In the genomic region with DNA sequence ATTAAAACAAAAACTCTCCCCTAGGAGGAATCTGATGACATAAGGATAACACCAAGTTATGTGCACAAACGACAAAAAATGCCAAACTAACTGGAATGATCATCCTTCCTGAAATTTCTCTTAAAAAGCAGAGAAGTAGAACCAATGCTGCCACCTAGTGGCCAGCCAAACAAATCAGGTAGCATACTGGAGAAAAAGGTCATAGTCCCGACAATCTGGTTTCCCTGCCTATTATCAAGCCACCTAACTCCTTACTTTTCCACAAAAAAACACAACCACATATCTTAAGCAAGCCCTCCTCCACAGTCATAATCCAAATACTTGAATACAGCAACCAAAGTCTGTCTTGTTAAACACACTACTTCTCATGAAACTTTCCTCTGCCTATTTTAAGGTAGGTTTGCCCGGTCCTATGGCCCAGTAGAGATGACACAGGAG, we compare ENCODE assay signal across 1 cellular context.
TF ChIP-seq lines count a peak whose summit lies in the region.

No MANE protein-coding gene starts in this region.

TF ChIP-seq in K562, 482 proteins besides CTCF, POLR2A, EP300 and RAD21:
- TF ChIP-seq CEBPG (CRISPR knock-in tag; IDR thresholded peaks at IDR 0.05) = no peak
- TF ChIP-seq CEBPG (tag; conservative IDR thresholded peaks at IDR 0.05 in 1 of 2, IDR thresholded peaks at IDR 0.05 in 1 of 2) = no peak
- peak; percentile 85 for TF ChIP-seq HDGF (IDR thresholded peaks at IDR 0.05)
- no peak for TF ChIP-seq ZNF174 (CRISPR knock-in tag; IDR thresholded peaks at IDR 0.05)
- no peak for TF ChIP-seq CHD4 (IDR thresholded peaks at IDR 0.05; ENCODE audit: insufficient read depth, insufficient replicate concordance, low read depth, low read length, poor library complexity, severe bottlenecking)
- no peak for TF ChIP-seq MTA3 (IDR thresholded peaks at IDR 0.05; ENCODE audit: borderline replicate concordance)
- TF ChIP-seq, protein P1, sequence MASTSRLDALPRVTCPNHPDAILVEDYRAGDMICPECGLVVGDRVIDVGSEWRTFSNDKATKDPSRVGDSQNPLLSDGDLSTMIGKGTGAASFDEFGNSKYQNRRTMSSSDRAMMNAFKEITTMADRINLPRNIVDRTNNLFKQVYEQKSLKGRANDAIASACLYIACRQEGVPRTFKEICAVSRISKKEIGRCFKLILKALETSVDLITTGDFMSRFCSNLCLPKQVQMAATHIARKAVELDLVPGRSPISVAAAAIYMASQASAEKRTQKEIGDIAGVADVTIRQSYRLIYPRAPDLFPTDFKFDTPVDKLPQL (IDR thresholded peaks at IDR 0.05; ENCODE audit: extremely low read depth, insufficient read length) = no peak
- no peak for TF ChIP-seq CHD1 (IDR thresholded peaks at IDR 0.05; ENCODE audit: low read length)
- no peak for TF ChIP-seq CBX5 (IDR thresholded peaks at IDR 0.05; ENCODE audit: borderline replicate concordance, low read depth)
- TF ChIP-seq RBM17 (IDR thresholded peaks at IDR 0.05; ENCODE audit: borderline replicate concordance, low read depth, low read length) = no peak
- TF ChIP-seq RCOR1 (IDR thresholded peaks at IDR 0.05; ENCODE audit: borderline replicate concordance in 1 of 2, low read depth in 2 of 2, low read length in 2 of 2) = 0 out of 4 replicates have a peak, but pooled peaks of 1 of the 2 experiments have one; percentile 31
- TF ChIP-seq CHD2 (IDR thresholded peaks at IDR 0.05; ENCODE audit: low read depth, low read length) = no peak
- TF ChIP-seq ZNF778 (CRISPR knock-in tag; IDR thresholded peaks at IDR 0.05) = 0 out of 2 replicates have a peak, but pooled peaks have one; percentile 32
- no peak for TF ChIP-seq TSC22D4 (tag; IDR thresholded peaks at IDR 0.05)
- TF ChIP-seq SETDB1 (IDR thresholded peaks at IDR 0.05; ENCODE audit: low read length) = no peak
- no peak for TF ChIP-seq EZH2 (IDR thresholded peaks at IDR 0.05; ENCODE audit: borderline replicate concordance, low read depth, low read length)
- TF ChIP-seq ZNF316 (IDR thresholded peaks at IDR 0.05) = 0 out of 2 replicates have a peak, but pooled peaks have one; percentile 4
- TF ChIP-seq HEY1 (CRISPR knock-in tag; IDR thresholded peaks at IDR 0.05; ENCODE audit: borderline replicate concordance) = no peak
- TF ChIP-seq, protein P2, sequence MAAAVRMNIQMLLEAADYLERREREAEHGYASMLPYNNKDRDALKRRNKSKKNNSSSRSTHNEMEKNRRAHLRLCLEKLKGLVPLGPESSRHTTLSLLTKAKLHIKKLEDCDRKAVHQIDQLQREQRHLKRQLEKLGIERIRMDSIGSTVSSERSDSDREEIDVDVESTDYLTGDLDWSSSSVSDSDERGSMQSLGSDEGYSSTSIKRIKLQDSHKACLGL (CRISPR knock-in tag; IDR thresholded peaks at IDR 0.05; ENCODE audit: borderline replicate concordance, poor library complexity, severe bottlenecking) = no peak
- TF ChIP-seq, protein P3, sequence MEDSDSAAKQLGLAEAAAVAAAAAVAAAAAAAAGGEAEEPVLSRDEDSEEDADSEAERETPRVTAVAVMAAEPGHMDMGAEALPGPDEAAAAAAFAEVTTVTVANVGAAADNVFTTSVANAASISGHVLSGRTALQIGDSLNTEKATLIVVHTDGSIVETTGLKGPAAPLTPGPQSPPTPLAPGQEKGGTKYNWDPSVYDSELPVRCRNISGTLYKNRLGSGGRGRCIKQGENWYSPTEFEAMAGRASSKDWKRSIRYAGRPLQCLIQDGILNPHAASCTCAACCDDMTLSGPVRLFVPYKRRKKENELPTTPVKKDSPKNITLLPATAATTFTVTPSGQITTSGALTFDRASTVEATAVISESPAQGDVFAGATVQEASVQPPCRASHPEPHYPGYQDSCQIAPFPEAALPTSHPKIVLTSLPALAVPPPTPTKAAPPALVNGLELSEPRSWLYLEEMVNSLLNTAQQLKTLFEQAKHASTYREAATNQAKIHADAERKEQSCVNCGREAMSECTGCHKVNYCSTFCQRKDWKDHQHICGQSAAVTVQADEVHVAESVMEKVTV (CRISPR knock-in tag; IDR thresholded peaks at IDR 0.05) = peak; percentile 74
- TF ChIP-seq, protein P4, sequence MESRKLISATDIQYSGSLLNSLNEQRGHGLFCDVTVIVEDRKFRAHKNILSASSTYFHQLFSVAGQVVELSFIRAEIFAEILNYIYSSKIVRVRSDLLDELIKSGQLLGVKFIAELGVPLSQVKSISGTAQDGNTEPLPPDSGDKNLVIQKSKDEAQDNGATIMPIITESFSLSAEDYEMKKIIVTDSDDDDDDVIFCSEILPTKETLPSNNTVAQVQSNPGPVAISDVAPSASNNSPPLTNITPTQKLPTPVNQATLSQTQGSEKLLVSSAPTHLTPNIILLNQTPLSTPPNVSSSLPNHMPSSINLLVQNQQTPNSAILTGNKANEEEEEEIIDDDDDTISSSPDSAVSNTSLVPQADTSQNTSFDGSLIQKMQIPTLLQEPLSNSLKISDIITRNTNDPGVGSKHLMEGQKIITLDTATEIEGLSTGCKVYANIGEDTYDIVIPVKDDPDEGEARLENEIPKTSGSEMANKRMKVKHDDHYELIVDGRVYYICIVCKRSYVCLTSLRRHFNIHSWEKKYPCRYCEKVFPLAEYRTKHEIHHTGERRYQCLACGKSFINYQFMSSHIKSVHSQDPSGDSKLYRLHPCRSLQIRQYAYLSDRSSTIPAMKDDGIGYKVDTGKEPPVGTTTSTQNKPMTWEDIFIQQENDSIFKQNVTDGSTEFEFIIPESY (CRISPR knock-in tag; IDR thresholded peaks at IDR 0.05) = no peak
- TF ChIP-seq, protein P5, sequence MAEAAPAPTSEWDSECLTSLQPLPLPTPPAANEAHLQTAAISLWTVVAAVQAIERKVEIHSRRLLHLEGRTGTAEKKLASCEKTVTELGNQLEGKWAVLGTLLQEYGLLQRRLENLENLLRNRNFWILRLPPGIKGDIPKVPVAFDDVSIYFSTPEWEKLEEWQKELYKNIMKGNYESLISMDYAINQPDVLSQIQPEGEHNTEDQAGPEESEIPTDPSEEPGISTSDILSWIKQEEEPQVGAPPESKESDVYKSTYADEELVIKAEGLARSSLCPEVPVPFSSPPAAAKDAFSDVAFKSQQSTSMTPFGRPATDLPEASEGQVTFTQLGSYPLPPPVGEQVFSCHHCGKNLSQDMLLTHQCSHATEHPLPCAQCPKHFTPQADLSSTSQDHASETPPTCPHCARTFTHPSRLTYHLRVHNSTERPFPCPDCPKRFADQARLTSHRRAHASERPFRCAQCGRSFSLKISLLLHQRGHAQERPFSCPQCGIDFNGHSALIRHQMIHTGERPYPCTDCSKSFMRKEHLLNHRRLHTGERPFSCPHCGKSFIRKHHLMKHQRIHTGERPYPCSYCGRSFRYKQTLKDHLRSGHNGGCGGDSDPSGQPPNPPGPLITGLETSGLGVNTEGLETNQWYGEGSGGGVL (CRISPR knock-in tag; IDR thresholded peaks at IDR 0.05) = no peak
- TF ChIP-seq, protein P6, sequence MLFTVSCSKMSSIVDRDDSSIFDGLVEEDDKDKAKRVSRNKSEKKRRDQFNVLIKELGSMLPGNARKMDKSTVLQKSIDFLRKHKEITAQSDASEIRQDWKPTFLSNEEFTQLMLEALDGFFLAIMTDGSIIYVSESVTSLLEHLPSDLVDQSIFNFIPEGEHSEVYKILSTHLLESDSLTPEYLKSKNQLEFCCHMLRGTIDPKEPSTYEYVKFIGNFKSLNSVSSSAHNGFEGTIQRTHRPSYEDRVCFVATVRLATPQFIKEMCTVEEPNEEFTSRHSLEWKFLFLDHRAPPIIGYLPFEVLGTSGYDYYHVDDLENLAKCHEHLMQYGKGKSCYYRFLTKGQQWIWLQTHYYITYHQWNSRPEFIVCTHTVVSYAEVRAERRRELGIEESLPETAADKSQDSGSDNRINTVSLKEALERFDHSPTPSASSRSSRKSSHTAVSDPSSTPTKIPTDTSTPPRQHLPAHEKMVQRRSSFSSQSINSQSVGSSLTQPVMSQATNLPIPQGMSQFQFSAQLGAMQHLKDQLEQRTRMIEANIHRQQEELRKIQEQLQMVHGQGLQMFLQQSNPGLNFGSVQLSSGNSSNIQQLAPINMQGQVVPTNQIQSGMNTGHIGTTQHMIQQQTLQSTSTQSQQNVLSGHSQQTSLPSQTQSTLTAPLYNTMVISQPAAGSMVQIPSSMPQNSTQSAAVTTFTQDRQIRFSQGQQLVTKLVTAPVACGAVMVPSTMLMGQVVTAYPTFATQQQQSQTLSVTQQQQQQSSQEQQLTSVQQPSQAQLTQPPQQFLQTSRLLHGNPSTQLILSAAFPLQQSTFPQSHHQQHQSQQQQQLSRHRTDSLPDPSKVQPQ (CRISPR knock-in tag; IDR thresholded peaks at IDR 0.05; ENCODE audit: borderline replicate concordance) = no peak
- 0 out of 2 replicates have a peak, but pooled peaks have one; percentile 4 for TF ChIP-seq C11orf30 (IDR thresholded peaks at IDR 0.05; ENCODE audit: low read depth)
- peak; percentile 59; the same call in 1 of the 2 replicates for TF ChIP-seq KLF16 (IDR thresholded peaks at IDR 0.05)
- TF ChIP-seq MAZ (CRISPR knock-in tag; conservative IDR thresholded peaks at IDR 0.05 in 1 of 2, IDR thresholded peaks at IDR 0.05 in 1 of 2) = 0 out of 4 replicates have a peak, but pooled peaks of 1 of the 2 experiments have one; percentile 35
